ENCODE assay signal across 7 cellular contexts in the genomic region with DNA sequence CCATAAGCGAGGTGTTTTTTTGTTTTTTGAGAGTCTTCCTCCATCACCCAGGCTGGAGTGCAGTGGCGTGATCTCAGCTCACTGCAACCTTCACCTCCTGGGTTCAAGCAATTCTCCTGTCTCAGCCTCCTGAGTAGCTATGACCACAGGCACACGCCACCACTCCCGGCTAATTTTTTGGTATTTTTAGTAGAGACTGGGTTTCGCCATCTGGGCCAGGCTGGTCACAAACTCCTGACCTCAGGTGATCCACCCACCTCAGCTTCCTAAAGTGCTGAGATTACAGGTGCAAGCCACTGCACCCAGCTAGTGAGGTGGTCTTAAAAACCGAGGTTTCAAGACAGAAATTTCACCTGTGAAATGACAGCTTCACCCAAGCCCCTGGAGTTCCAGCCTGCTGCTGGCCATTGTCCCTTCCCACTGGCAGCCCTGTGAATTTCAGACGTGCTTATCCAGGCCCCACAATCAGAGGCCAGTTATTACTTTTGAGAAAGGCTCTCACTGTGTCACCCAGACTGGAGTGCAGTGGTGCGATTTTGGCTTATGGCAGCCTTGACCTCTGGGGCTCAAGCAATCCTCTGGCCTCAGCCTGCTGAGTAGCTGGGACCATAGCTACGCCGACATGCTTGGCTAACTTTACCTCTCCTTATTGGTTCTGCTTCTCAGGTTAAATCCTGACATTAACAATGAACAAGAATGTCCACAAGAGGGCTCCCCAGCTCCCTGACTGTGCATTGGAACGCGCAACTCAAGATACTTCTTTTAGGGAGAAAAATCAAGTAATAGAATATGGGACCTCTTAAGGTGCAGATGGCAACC. TPM values are rescaled to one million over a fixed set of nuclear protein-coding genes. Genes with fewer than 3 reads are reported as not detected.
DNase-seq lines count a peak whose midpoint lies in the region; ATAC-seq and TF ChIP-seq lines count a peak whose summit lies in the region.

No MANE protein-coding gene starts in this region.

- H3K4me1 Mint-ChIP-seq in T-cell, result peaks cover 16 to 25% (median 21%) of the 10 kb centered on the region in 3 donors

- H3K9me3 Mint-ChIP-seq in T-cell, result no peaks in the 10 kb centered on the region

- no peaks in the 10 kb centered on the region for H3K27me3 ChIP-seq in right lobe of liver
- H3K27me3 ChIP-seq in transverse colon, result no peaks in the 10 kb centered on the region

- H3K9me3 ChIP-seq in right lobe of liver (no peaks in the 10 kb centered on the region), transverse colon (no peaks in the 10 kb centered on the region)

- TF ChIP-seq CTCF in right lobe of liver (IDR thresholded peaks at IDR 0.05), result peak; percentile 41 to 63 (median 52)
- TF ChIP-seq CTCF in transverse colon (IDR thresholded peaks at IDR 0.05), result peak; percentile 53 to 63 (median 59)

- H3K4me3 Mint-ChIP-seq in T-cell, result no peak overlapping the region

- in situ Hi-C loops in transverse colon (cut with MboI; ENCODE audit: low pct_ligation_motif_present in 1 of 4, low pct_unique_long_range_greater_than_20kb in 1 of 4, low sequenced_read_pairs in 3 of 4), result loop anchor here in 3 of 4 donors (10.0 to 25.0 kb wide), 2 partner anchors 294 to 872 kb away; no protein-coding TSS in a partner anchor

- ATAC-seq in T-cell (replicated peaks in 1 of 4) (peak; percentile 62 to 75 (median 68)), right lobe of liver (peak; percentile 15 to 44 (median 39))

- peak overlapping the region; percentile 53 to 84 for H3K27ac Mint-ChIP-seq in T-cell

- peak; percentile 84 for DNase-seq in ELR (ENCODE audit: low read depth)
- DNase-seq in LHCN-M2 (ENCODE audit: low read depth), result peak; percentile 71
- peak in 31 of 34 experiments; percentile 12 to 66 (median 43) for DNase-seq in T-cell
- DNase-seq in central memory CD4-positive, alpha-beta T cell, result peak; percentile 50
- no peak for DNase-seq in right lobe of liver
- no peak for DNase-seq in transverse colon
- no peak for DNase-seq in NCI-H187 (lab: John Stamatoyannopoulos, UW)

- no peaks in the 10 kb centered on the region for H3K27me3 Mint-ChIP-seq in T-cell

- TF ChIP-seq EP300 in transverse colon (IDR thresholded peaks at IDR 0.05; ENCODE audit: low read depth), result no peak

- H3K4me1 ChIP-seq in right lobe of liver (peaks cover 0 to 39% (median 4%) of the 10 kb centered on the region in 4 donors), transverse colon (peaks cover 0 to 20% (median 11%) of the 10 kb centered on the region in 4 donors)

- intact Hi-C loops in right lobe of liver (cut with DNase I) (no loop called here), transverse colon (cut with DNase I; ENCODE audit: low total_unique reads) (loop anchor here (5.0 kb wide), 1 partner anchor 302 kb away; no protein-coding TSS in a partner anchor)

- CTCF ChIA-PET in T-cell (lab: Charles Lee), result interaction anchor here (0.6 to 3.6 kb wide), 10 partner anchors 10 to 1955 kb away, joined by 3 to 19 read pairs (median 4); partner anchors contain the start of genes ENO1 (in 1 of the 2) and RERE (in 1 of the 2)

- H3K36me3 ChIP-seq in right lobe of liver (peaks cover 19 to 58% (median 35%) of the 10 kb centered on the region in 4 donors), transverse colon (peaks cover 0 to 51% (median 21%) of the 10 kb centered on the region in 4 donors)

- H3K4me3 ChIP-seq in right lobe of liver (no peak overlapping the region), transverse colon (no peak overlapping the region)

- TF ChIP-seq POLR2A in right lobe of liver (IDR thresholded peaks at IDR 0.05), result no peak
- no peak for TF ChIP-seq POLR2A in transverse colon (IDR thresholded peaks at IDR 0.05)

- POLR2A ChIA-PET in T-cell (lab: Charles Lee), result no interaction called here

- H3K36me3 Mint-ChIP-seq in T-cell, result peaks cover 42% of the 10 kb centered on the region

- H3K27ac ChIP-seq in right lobe of liver (peak overlapping the region in 1 of 3 donors; percentile 0), transverse colon (peak overlapping the region in 2 of 4 donors; percentile 17 to 42)

- 61% methylated on average over 9 of the region's 12 CpGs for WGBS in right lobe of liver (ENCODE audit: insufficient coverage, low coverage, low lambda C conversion rate, missing lambda C conversion rate)
- WGBS in transverse colon (ENCODE audit: low coverage in 1 of 2), 2 donors, result 73 to 78% methylated on average over 8 to 12 of the region's 12 CpGs

RNA-seq across cellular contexts. Expression of gene ENO1, which starts 19.4 kb away (rescaled TPM):
- 2,184 and 2,442 TPM in 2 replicates for total RNA-seq in LHCN-M2 (2014; rRNA removed)
- 2,381 TPM for polyA plus RNA-seq in LHCN-M2 (2012)
- total RNA-seq in T-cell, result 100 to 1,000 TPM; 308 to 625 (median 545) TPM
- total RNA-seq in right lobe of liver, result 100 to 1,000 TPM; 314 to 792 (median 539) TPM
- total RNA-seq in transverse colon, result 100 to 1,000 TPM; 202 to 407 (median 320) TPM

RNA-seq across cellular contexts. Expression of gene RERE, which starts 41.7 kb away (rescaled TPM):
- 5.6 and 9.8 TPM in 2 replicates for total RNA-seq in LHCN-M2 (2014; rRNA removed)
- 22.4 TPM for polyA plus RNA-seq in LHCN-M2 (2012)
- total RNA-seq in T-cell, result 100 to 1,000 TPM in 3 of 5 donors, 10 to 100 TPM in 2; 85.1 to 116 (median 103) TPM
- 10 to 100 TPM; 17.5 to 38.4 (median 25.0) TPM for total RNA-seq in right lobe of liver
- 100 to 1,000 TPM in 3 of 4 donors, 10 to 100 TPM in 1; 80.3 to 657 (median 105) TPM for total RNA-seq in transverse colon

Comparison
In these comparisons a context has a peak if more than half of its experiments do, and no peak if none do; other contexts are left out.
1. DNase-seq: peak in ELR (single experiment), LHCN-M2 (single experiment), T-cell (31 of 34) and central memory CD4-positive, alpha-beta T cell (single experiment); none in right lobe of liver (0 of 3), transverse colon (single experiment) and NCI-H187 (0 of 2).